Comparison of ENCODE assay signal across 20 cellular contexts in genomic region chr7:124369310-124369709, GRCh38.
"Had no signal": no experiment of that assay in that cellular context is flagged by ENCODE, and none has a peak within 500 bp of the region (broad histone marks: within the 10 kb centered on the region; RNA-seq: fewer than 3 reads in every experiment).

No MANE protein-coding gene starts in this region.

- H3K36me3 ChIP-seq: adrenal gland, MG63, WERI-Rb-1 had no signal

- H3K9me3 ChIP-seq: adrenal gland, MG63 had no signal

- H3K4me1 Mint-ChIP-seq: activated CD4-positive, alpha-beta T cell treated with anti-CD3 and anti-CD28 coated beads for 36 hours; activated naive CD8-positive, alpha-beta T cell treated with anti-CD3 and anti-CD28 coated beads, Interleukin-2, amount 10 ng/mL, durations not matched to agents 7 days and 5 days had no signal

- H3K4me3 Mint-ChIP-seq: activated CD4-positive, alpha-beta T cell treated with anti-CD3 and anti-CD28 coated beads for 36 hours; activated CD8-positive, alpha-beta T cell treated with anti-CD3 and anti-CD28 coated beads for 36 hours; activated naive CD8-positive, alpha-beta T cell treated with anti-CD3 and anti-CD28 coated beads, Interleukin-2, amount 10 ng/mL, durations not matched to agents 7 days and 5 days had no signal

- H3K27ac Mint-ChIP-seq: activated CD4-positive, alpha-beta T cell treated with anti-CD3 and anti-CD28 coated beads for 36 hours; activated CD8-positive, alpha-beta T cell treated with anti-CD3 and anti-CD28 coated beads for 36 hours; activated naive CD8-positive, alpha-beta T cell treated with anti-CD3 and anti-CD28 coated beads, Interleukin-2, amount 10 ng/mL, durations not matched to agents 7 days and 5 days had no signal

- H3K27me3 Mint-ChIP-seq: activated CD4-positive, alpha-beta T cell treated with anti-CD3 and anti-CD28 coated beads for 36 hours; activated CD8-positive, alpha-beta T cell treated with anti-CD3 and anti-CD28 coated beads for 36 hours; activated naive CD8-positive, alpha-beta T cell treated with anti-CD3 and anti-CD28 coated beads, Interleukin-2, amount 10 ng/mL, durations not matched to agents 7 days and 5 days had no signal

- H3K27ac ChIP-seq: adrenal gland, WERI-Rb-1 had no signal

- DNase-seq: activated CD4-positive, alpha-beta T cell treated with anti-CD3 and anti-CD28 coated beads for 36 hours; activated CD4-positive, alpha-beta T cell treated with anti-CD3 and anti-CD28 coated beads, Interleukin-2, amount 50 U/mL, for 1 hour; activated CD8-positive, alpha-beta memory T cell treated with anti-CD3 and anti-CD28 coated beads, Interleukin-2, amount 50 U/mL, for 48 hours; activated CD8-positive, alpha-beta T cell treated with anti-CD3 and anti-CD28 coated beads for 36 hours; activated naive CD4-positive, alpha-beta T cell treated with anti-CD3 and anti-CD28 coated beads, Interleukin-2, amount 50 U/mL, for 16 hours; activated naive CD8-positive, alpha-beta T cell treated with anti-CD3 and anti-CD28 coated beads, Interleukin-2, amount 10 ng/mL, durations not matched to agents 7 days and 5 days; activated T-cell treated with anti-CD3 and anti-CD28 coated beads, Interleukin-2, amount 50 U/mL, for 1 hour; adrenal gland; anterior cingulate cortex; cerebellar nuclear complex; MG63; NCI-H146; NCI-H187 treated with DMSO at 0.1 percent for 48 hours; NCI-H2081 treated with DMSO at 0.1 percent for 48 hours; NCI-H446 treated with DMSO at 0.1 percent for 48 hours; NCI-H524 treated with DMSO at 0.1 percent for 48 hours; NCI-H82; SIG-M5; T-helper 1 cell; WERI-Rb-1 had no signal

- H3K27me3 ChIP-seq: adrenal gland, MG63 had no signal

- H3K4me1 ChIP-seq: adrenal gland had no signal

- H3K36me3 Mint-ChIP-seq: activated naive CD8-positive, alpha-beta T cell treated with anti-CD3 and anti-CD28 coated beads, Interleukin-2, amount 10 ng/mL, durations not matched to agents 7 days and 5 days had no signal

- H3K4me3 ChIP-seq: adrenal gland, MG63 had no signal
